ENCODE assay signal across 22 cellular contexts in genomic region chr22:20764053-20764720, GRCh38. TPM values are rescaled to one million over a fixed set of nuclear protein-coding genes. Genes with fewer than 3 reads are reported as not detected.
"Had no signal": no experiment of that assay in that cellular context is flagged by ENCODE, and none has a peak within 500 bp of the region (broad histone marks: within the 10 kb centered on the region; RNA-seq: fewer than 3 reads in every experiment).

No MANE protein-coding gene starts in this region.

- FAIRE-seq: endometrium, islet of Langerhans had no signal

- DNase-seq: effector memory CD4-positive, alpha-beta T cell; heart right ventricle; hypothalamus; kidney glomerular epithelial cell; mammary epithelial cell; naive B cell; retina; sigmoid colon; stimulated activated naive CD8-positive, alpha-beta T cell treated with anti-CD3 and anti-CD28 coated beads, Interleukin-15, Interleukin-2, amounts not matched to agents 100 U/mL and 50 U/mL, for 24 hours; thyroid gland; upper lobe of right lung had no signal

- H3K79me2 ChIP-seq: parathyroid adenoma had no signal

- H3K9me3 ChIP-seq: gastrocnemius medialis, heart right ventricle, psoas muscle, sigmoid colon, suprapubic skin, thyroid gland, upper lobe of right lung had no signal

- H3K4me3 ChIP-seq: gastrocnemius medialis, heart right ventricle, psoas muscle, sigmoid colon, skin epidermis, suprapubic skin, thyroid gland, upper lobe of right lung had no signal

- H3K9ac ChIP-seq: parathyroid adenoma had no signal

- H3K4me1 ChIP-seq: gastrocnemius medialis, heart right ventricle, parathyroid adenoma, psoas muscle, sigmoid colon, suprapubic skin, thyroid gland, upper lobe of right lung had no signal

- ATAC-seq: esophagus mucosa; heart right ventricle; stimulated activated naive CD8-positive, alpha-beta T cell treated with anti-CD3 and anti-CD28 coated beads, Interleukin-15, Interleukin-2, amounts not matched to agents 100 U/mL and 50 U/mL, for 24 hours had no signal

- H3K27me3 ChIP-seq: gastrocnemius medialis, heart right ventricle, sigmoid colon, suprapubic skin, thyroid gland, upper lobe of right lung had no signal

- H2AFZ ChIP-seq: parathyroid adenoma had no signal

- H3K27ac ChIP-seq: gastrocnemius medialis, heart right ventricle, parathyroid adenoma, psoas muscle, sigmoid colon, skin epidermis, suprapubic skin, thyroid gland, upper lobe of right lung had no signal

RNA-seq across cellular contexts. Expression of gene SERPIND1, which starts 9.7 kb away (rescaled TPM):
- total RNA-seq: fibroblast of lung, lower leg skin, mammary epithelial cell, mesothelial cell of epicardium, psoas muscle, sigmoid colon had no signal
- polyA plus RNA-seq: mammary epithelial cell had no signal
